In genomic region chr4:110022457-110022856, GRCh38 we compare ENCODE assay signal across 27 cellular contexts.
"Had no signal": no experiment of that assay in that cellular context is flagged by ENCODE, and none has a peak within 500 bp of the region (broad histone marks: within the 10 kb centered on the region; RNA-seq: fewer than 3 reads in every experiment).

No MANE protein-coding gene starts in this region.

- H3K9me3 ChIP-seq: colonic mucosa, esophagus squamous epithelium, gastrocnemius medialis, gastroesophageal sphincter, heart left ventricle, heart right ventricle had no signal

- H3K9me3 Mint-ChIP-seq: dendritic cell treated with granulocyte-macrophage colony-stimulating factor and Interleukin-4, amounts not matched to agents 40 ng/mL and 50 ng/mL, for 4 days; effector memory CD8-positive, alpha-beta T cell; endodermal cell had no signal

- H3K27ac Mint-ChIP-seq: dendritic cell treated with granulocyte-macrophage colony-stimulating factor and Interleukin-4, amounts not matched to agents 40 ng/mL and 50 ng/mL, for 4 days; effector memory CD8-positive, alpha-beta T cell; endodermal cell had no signal

- H3K4me3 ChIP-seq: colonic mucosa, coronary artery, dorsolateral prefrontal cortex, esophagus squamous epithelium, gastrocnemius medialis, gastroesophageal sphincter, heart left ventricle, heart right ventricle had no signal

- H3K4me3 Mint-ChIP-seq: dendritic cell treated with granulocyte-macrophage colony-stimulating factor and Interleukin-4, amounts not matched to agents 40 ng/mL and 50 ng/mL, for 4 days; effector memory CD8-positive, alpha-beta T cell; endodermal cell had no signal

- H3K4me1 ChIP-seq: colonic mucosa, esophagus squamous epithelium, foreskin keratinocyte, gastrocnemius medialis, gastroesophageal sphincter, heart left ventricle, heart right ventricle had no signal

- H3K36me3 ChIP-seq: colonic mucosa, esophagus squamous epithelium, gastrocnemius medialis, gastroesophageal sphincter, heart left ventricle, heart right ventricle had no signal

- ATAC-seq: effector memory CD8-positive, alpha-beta T cell; esophagus mucosa; foreskin keratinocyte; gastrocnemius medialis; gastroesophageal sphincter; heart left ventricle; heart right ventricle had no signal

- DNase-seq: colonic mucosa; cortex of kidney; dermis blood vessel endothelial cell; dorsolateral prefrontal cortex; effector CD4-positive, alpha-beta T cell; effector CD8-positive, alpha-beta T cell; effector memory CD4-positive, alpha-beta T cell; effector memory CD8-positive, alpha-beta T cell; endodermal cell; erythroblast; esophagus squamous epithelium; foreskin fibroblast; foreskin keratinocyte; foreskin melanocyte; gastrocnemius medialis; glutamatergic neuron; heart left ventricle; heart right ventricle had no signal

- FAIRE-seq: colon, endometrium, endothelial cell of umbilical vein, frontal cortex had no signal

- H3K27ac ChIP-seq: colonic mucosa, coronary artery, dorsolateral prefrontal cortex, epithelial cell of prostate, esophagus squamous epithelium, foreskin keratinocyte, gastrocnemius medialis, gastroesophageal sphincter, heart left ventricle, heart right ventricle had no signal

- H3K27me3 ChIP-seq: colonic mucosa, esophagus squamous epithelium, gastrocnemius medialis, gastroesophageal sphincter had no signal
